In the genomic region with DNA sequence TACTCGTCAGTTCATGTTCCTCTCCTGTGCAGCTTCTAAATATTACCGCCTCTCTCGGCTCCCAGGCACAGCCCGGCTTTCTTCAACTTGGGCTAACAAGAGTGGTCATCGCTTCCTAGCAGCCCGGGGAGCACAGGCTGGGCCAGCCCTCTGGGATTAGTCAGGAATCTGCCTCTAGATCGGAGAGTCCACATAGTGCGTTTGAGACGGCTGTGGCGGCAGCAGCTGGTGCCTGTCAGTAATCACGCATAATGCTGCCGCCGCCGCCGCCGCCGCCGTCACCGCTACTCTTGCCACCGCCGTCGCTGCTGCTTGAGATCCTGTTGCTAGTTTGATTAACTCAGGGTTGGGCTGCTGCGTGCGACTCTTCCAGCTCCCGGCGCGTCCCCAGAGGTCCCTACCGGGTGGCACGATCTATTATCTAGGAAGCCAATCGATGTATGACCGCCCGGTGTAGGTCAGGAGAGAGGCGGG, we compare ENCODE assay signal across 9 cellular contexts. TPM values are rescaled to one million over a fixed set of nuclear protein-coding genes. Genes with fewer than 3 reads are reported as not detected.
DNase-seq lines count a peak whose midpoint lies in the region; ATAC-seq, FAIRE-seq and TF ChIP-seq lines count a peak whose summit lies in the region.
"Had no signal": no experiment of that assay in that cellular context is flagged by ENCODE, and none has a peak within 500 bp of the region (broad histone marks: within the 10 kb centered on the region; RNA-seq: fewer than 3 reads in every experiment).

Gene RXRG, minus strand, starts transcription at position 230 of the 474 bp plus-strand sequence. CDS start 233 bp downstream, outside the sequence.

- TF ChIP-seq CTCF in K562 (IDR thresholded peaks at IDR 0.05 in 2 of 3, conservative IDR thresholded peaks at IDR 0.05 in 1 of 3; ENCODE audit: insufficient read depth in 2 of 3, low read depth in 1 of 3, low read length in 3 of 3) = no peak
- no peak for TF ChIP-seq CTCF in lower lobe of right lung (IDR thresholded peaks at IDR 0.05)
- TF ChIP-seq CTCF in transverse colon (IDR thresholded peaks at IDR 0.05) = no peak

- H2AFZ ChIP-seq in K562 (ENCODE audit: low read depth, low read length) = no peak within 1 kb of the TSS

- no peaks in the 10 kb centered on the region for H3K9me3 ChIP-seq in CD4-positive, alpha-beta memory T cell (ENCODE audit: control insufficient read depth in 1 of 2, low read length in 2 of 2)
- H3K9me3 ChIP-seq in K562 (replicated peaks; ENCODE audit: control insufficient read depth, insufficient read depth, low read depth, low read length) (no peaks in the 10 kb centered on the region), lower lobe of right lung (no peaks in the 10 kb centered on the region), transverse colon (no peaks in the 10 kb centered on the region)

- H3K27ac ChIP-seq in CD4-positive, alpha-beta memory T cell (ENCODE audit: low read depth, low read length) = no peak within 1 kb of the TSS
- H3K27ac ChIP-seq in K562 (ENCODE audit: extremely low read depth, low read depth, low read length) (no peak within 1 kb of the TSS), lower lobe of right lung (peak within 1 kb of the TSS; percentile 10), transverse colon (peak within 1 kb of the TSS in 2 of 4 donors; percentile 4 to 25)

- no peaks in the 10 kb centered on the region for H4K20me1 ChIP-seq in K562 (replicated peaks; ENCODE audit: control insufficient read depth, insufficient read depth, low read length)

- in situ Hi-C loops in K562 (cut with MboI) (no loop called here), transverse colon (cut with MboI; ENCODE audit: low pct_ligation_motif_present in 1 of 4, low pct_unique_long_range_greater_than_20kb in 1 of 4, low sequenced_read_pairs in 3 of 4) (no loop called here)

- H3K4me3 ChIP-seq in CD4-positive, alpha-beta memory T cell (ENCODE audit: low read length in 2 of 2) = no peak within 1 kb of the TSS
- H3K4me3 ChIP-seq in K562 (no peak within 1 kb of the TSS), lower lobe of right lung (peak within 1 kb of the TSS; percentile 47), transverse colon (peak within 1 kb of the TSS in 3 of 4 donors; percentile 5 to 31 (median 13))

- H3K9me1 ChIP-seq in K562 (ENCODE audit: control insufficient read depth, insufficient read depth, low read length) = no peaks in the 10 kb centered on the region

- intact Hi-C loops in CD4-positive, alpha-beta memory T cell (cut with micrococcal nuclease) = no loop called here
- intact Hi-C loops in K562 (cut with micrococcal nuclease) (no loop called here), lower lobe of right lung (cut with DNase I) (no loop called here), transverse colon (cut with DNase I; ENCODE audit: low total_unique reads) (no loop called here)

- no peak for TF ChIP-seq RAD21 in K562 (CRISPR knock-in tag; conservative IDR thresholded peaks at IDR 0.05 in 1 of 2, IDR thresholded peaks at IDR 0.05 in 1 of 2)

- H3K27ac Mint-ChIP-seq in CD4-positive, alpha-beta memory T cell = no peak within 1 kb of the TSS

- H3K79me2 ChIP-seq in K562 (ENCODE audit: control insufficient read depth, insufficient read depth, low read length) = no peaks in the 10 kb centered on the region

- H3K4me3 Mint-ChIP-seq in CD4-positive, alpha-beta memory T cell = peak within 1 kb of the TSS in 3 of 8 donors; percentile 4 to 53 (median 19)

- peak in 3 of 5 donors; percentile 9 to 24 (median 17) for DNase-seq in CD4-positive, alpha-beta memory T cell
- DNase-seq in NCI-H2227 (lab: John Stamatoyannopoulos, UW; ENCODE audit: unreplicated experiment) = peak; percentile 65
- no peak for DNase-seq in K562 (ENCODE audit: extremely low read depth in 1 of 4, low spot score in 3 of 4)
- DNase-seq in lower lobe of right lung = peak; percentile 67
- no peak for DNase-seq in transverse colon
- no peak for DNase-seq in HCEC 1CT

- BruUV-seq in K562 (replicated peaks; lab: Mats Ljungman, UMichigan) = no TSS peak

- H3K36me3 ChIP-seq in CD4-positive, alpha-beta memory T cell (ENCODE audit: insufficient read depth, low read length) = no peaks in the 10 kb centered on the region
- H3K36me3 ChIP-seq in K562 (ENCODE audit: control insufficient read depth, insufficient read depth, low read length) (no peaks in the 10 kb centered on the region), lower lobe of right lung (no peaks in the 10 kb centered on the region), transverse colon (no peaks in the 10 kb centered on the region)

- no peak for TF ChIP-seq EP300 in K562 (IDR thresholded peaks at IDR 0.05; ENCODE audit: low read length)
- no peak for TF ChIP-seq EP300 in transverse colon (IDR thresholded peaks at IDR 0.05; ENCODE audit: low read depth)

- H3K36me3 Mint-ChIP-seq in CD4-positive, alpha-beta memory T cell = no peaks in the 10 kb centered on the region

- CTCF ChIA-PET in CD4-positive, alpha-beta memory T cell (lab: Charles Lee; ENCODE audit: partially characterized antibody) = no interaction called here
- CTCF ChIA-PET in K562 (lab: Yijun Ruan, JAX; ENCODE audit: low intra/inter-chr PET ratio) = no interaction called here

- H3K4me2 ChIP-seq in K562 (ENCODE audit: insufficient read depth, low read length) = no peak within 1 kb of the TSS

- TF ChIP-seq POLR2A in K562 (conservative IDR thresholded peaks at IDR 0.05) (no peak), transverse colon (IDR thresholded peaks at IDR 0.05) (no peak)

- no peak for FAIRE-seq in K562 (lab: Jason Lieb, UNC)

- POLR2A ChIA-PET in CD4-positive, alpha-beta memory T cell (lab: Charles Lee; ENCODE audit: partially characterized antibody) = no interaction called here
- POLR2A ChIA-PET in K562 (lab: Yijun Ruan, JAX) = no interaction called here

- peaks cover 34% of the 10 kb centered on the region for H3K27me3 ChIP-seq in CD4-positive, alpha-beta memory T cell (ENCODE audit: insufficient read depth, low read length)
- H3K27me3 ChIP-seq in K562 (ENCODE audit: control insufficient read depth in 2 of 2, insufficient read depth in 2 of 2, low read length in 2 of 2) (peaks cover 22 to 33% of the 10 kb centered on the region in 2 experiments), lower lobe of right lung (ENCODE audit: low read depth) (peaks cover 10% of the 10 kb centered on the region), transverse colon (peaks cover 64% of the 10 kb centered on the region)

- WGBS in K562 (ENCODE audit: insufficient coverage, low coverage, missing lambda C conversion rate) = 2% methylated on average over 33 of the region's 33 CpGs
- 6% methylated on average over 21 of the region's 33 CpGs; no CpG with 5 or more reads in 1 of the 2 donors for WGBS in transverse colon (ENCODE audit: low coverage in 1 of 2), 2 donors

- ATAC-seq in K562 = peak; percentile 57
- peak; percentile 75 to 85 for ATAC-seq in lower lobe of right lung
- ATAC-seq in GM18867 (IDR thresholded peaks at IDR 0.05; ENCODE audit: unreplicated experiment) = no peak
- ATAC-seq in GM18498 (IDR thresholded peaks at IDR 0.05; ENCODE audit: unreplicated experiment) = no peak

- no peak within 1 kb of the TSS for H3K9ac ChIP-seq in K562 (ENCODE audit: insufficient read depth in 1 of 2, low read depth in 2 of 2, low read length in 2 of 2)

- peaks cover 0 to 2% (median 0%) of the 10 kb centered on the region in 8 donors for H3K9me3 Mint-ChIP-seq in CD4-positive, alpha-beta memory T cell

- peaks cover 12% of the 10 kb centered on the region for H3K4me1 ChIP-seq in CD4-positive, alpha-beta memory T cell (ENCODE audit: insufficient read depth, low read length)
- H3K4me1 ChIP-seq in K562 (replicated peaks in 1 of 2; ENCODE audit: control insufficient read depth in 2 of 2, insufficient read depth in 2 of 2, low read length in 2 of 2) = peaks cover 0 to 4% of the 10 kb centered on the region in 2 experiments; a peak in 1 of 5 replicates
- H3K4me1 ChIP-seq in lower lobe of right lung = peaks cover 19% of the 10 kb centered on the region
- peaks cover 0 to 16% (median 8%) of the 10 kb centered on the region in 4 donors for H3K4me1 ChIP-seq in transverse colon

- H3K27me3 Mint-ChIP-seq in CD4-positive, alpha-beta memory T cell = peaks cover 32 to 42% of the 10 kb centered on the region in 2 donors

- peaks cover 0 to 5% (median under 1%) of the 10 kb centered on the region in 4 donors for H3K4me1 Mint-ChIP-seq in CD4-positive, alpha-beta memory T cell

TF ChIP-seq in K562, 482 proteins besides CTCF, POLR2A, EP300 and RAD21 (continues in another document):
- TF ChIP-seq, protein P1, sequence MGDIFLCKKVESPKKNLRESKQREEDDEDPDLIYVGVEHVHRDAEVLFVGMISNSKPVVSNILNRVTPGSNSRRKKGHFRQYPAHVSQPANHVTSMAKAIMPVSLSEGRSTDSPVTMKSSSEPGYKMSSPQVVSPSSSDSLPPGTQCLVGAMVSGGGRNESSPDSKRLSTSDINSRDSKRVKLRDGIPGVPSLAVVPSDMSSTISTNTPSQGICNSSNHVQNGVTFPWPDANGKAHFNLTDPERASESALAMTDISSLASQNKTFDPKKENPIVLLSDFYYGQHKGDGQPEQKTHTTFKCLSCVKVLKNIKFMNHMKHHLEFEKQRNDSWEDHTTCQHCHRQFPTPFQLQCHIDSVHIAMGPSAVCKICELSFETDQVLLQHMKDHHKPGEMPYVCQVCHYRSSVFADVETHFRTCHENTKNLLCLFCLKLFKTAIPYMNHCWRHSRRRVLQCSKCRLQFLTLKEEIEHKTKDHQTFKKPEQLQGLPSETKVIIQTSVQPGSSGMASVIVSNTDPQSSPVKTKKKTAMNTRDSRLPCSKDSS (IDR thresholded peaks at IDR 0.05; ENCODE audit: low read depth, partially characterized antibody) = no peak

RNA-seq across cellular contexts. Expression of gene RXRG, which starts in this region (rescaled TPM):
- total RNA-seq in CD4-positive, alpha-beta memory T cell = not detected
- polyA plus RNA-seq in CD4-positive, alpha-beta memory T cell = not detected
- total RNA-seq in K562 (2011; cell fraction: chromatin; rRNA removed; ENCODE audit: low replicate concordance) = not detected in 2 replicates
- not detected in 2 replicates for total RNA-seq in K562 (2011; cell fraction: nucleolus; rRNA removed)
- not detected in 2 replicates for total RNA-seq in K562 (2011; cell fraction: nucleoplasm; rRNA removed)
- total RNA-seq in K562 (2014; rRNA removed) (not detected in 2 replicates), K562 (2014; rRNA removed; fragmentation: Illumina TruSeq; extraction: Trizol) (not detected in 2 replicates), K562 (2015; rRNA removed; fragmentation: Illumina TruSeq; extraction: Trizol) (not detected in 2 replicates), K562 (2021) (not detected in 2 replicates), lower lobe of right lung (8.4 TPM), transverse colon (under 1 TPM in 1 of 4 donors, not detected in 3; 0.96 TPM)
- polyA plus RNA-seq in K562 (2011; rRNA removed) (not detected in 2 replicates), K562 (2014; fragmentation: Illumina TruSeq; extraction: Trizol) (not detected in 2 replicates), K562 (2014; fragmentation: Nextera tagmentation; extraction: Ambion mirVana) (not detected), K562 (2014; rRNA removed) (not detected in 2 replicates)
- not detected in 2 replicates for polyA plus RNA-seq in K562 (2011; cell fraction: cytosol; rRNA removed)
- polyA plus RNA-seq in K562 (2011; cell fraction: nucleus; rRNA removed) = not detected in 2 replicates
- polyA plus RNA-seq in K562 (2012) = not detected in 2 replicates
- polyA minus RNA-seq in K562 (2011; rRNA and poly(A)+ RNA removed) = not detected in 2 replicates
- polyA minus RNA-seq in K562 (2011; cell fraction: cytosol; rRNA and poly(A)+ RNA removed) = not detected in 2 replicates
- polyA minus RNA-seq in K562 (2011; cell fraction: nucleus; rRNA and poly(A)+ RNA removed) = not detected in 2 replicates
- total RNA-seq: pulmonary artery endothelial cell had no signal

Comparison
In these comparisons a context has a peak if more than half of its experiments do, and no peak if none do; other contexts are left out.
1. Peak in DNase-seq in CD4-positive, alpha-beta memory T cell; RNA of the gene not detected or under 1 TPM.
2. Peak in ATAC-seq in K562; RNA of the gene not detected or under 1 TPM.
3. DNase-seq: peak in NCI-H2227 (single experiment) and lower lobe of right lung (single experiment); none in K562 (0 of 4), transverse colon (single experiment) and HCEC 1CT (single experiment).
4. H3K4me3 ChIP-seq: peak in lower lobe of right lung (single experiment) and transverse colon (3 of 4); none in CD4-positive, alpha-beta memory T cell (0 of 2) and K562 (single experiment).
5. ATAC-seq: peak in lower lobe of right lung (2 of 2); none in GM18867 (single experiment) and GM18498 (single experiment).